15 cellular contexts compared by ENCODE assay signal in genomic region chr2:164782323-164782722, GRCh38. TPM values are rescaled to one million over a fixed set of nuclear protein-coding genes. Genes with fewer than 3 reads are reported as not detected.
DNase-seq lines count a peak whose midpoint lies in the region; ATAC-seq and TF ChIP-seq lines count a peak whose summit lies in the region.
"Had no signal": no experiment of that assay in that cellular context is flagged by ENCODE, and none has a peak within 500 bp of the region (broad histone marks: within the 10 kb centered on the region; RNA-seq: fewer than 3 reads in every experiment).

No MANE protein-coding gene starts in this region.

- no peak overlapping the region for H3K4me3 ChIP-seq in GM23248
- no peak overlapping the region for H3K4me3 ChIP-seq in coronary artery
- no peak overlapping the region for H3K4me3 ChIP-seq in heart right ventricle
- H3K4me3 ChIP-seq: K562, Peyer's patch, thyroid gland had no signal

- no peaks in the 10 kb centered on the region for H3K79me2 ChIP-seq in GM23248 (ENCODE audit: insufficient read depth)

- ATAC-seq in heart right ventricle = peak in 6 of 8 donors; percentile 48 to 90 (median 70)
- peak; percentile 88 for ATAC-seq in sciatic nerve
- ATAC-seq in HG02623 (IDR thresholded peaks at IDR 0.05; ENCODE audit: unreplicated experiment) = no peak
- no peak for ATAC-seq in HG03457 (IDR thresholded peaks at IDR 0.05; ENCODE audit: unreplicated experiment)
- ATAC-seq in SK-N-SH treated with all-trans-retinoic acid at 6 μM for 48 hours = no peak
- ATAC-seq: K562 had no signal

- H2AFZ ChIP-seq in GM23248 = no peak overlapping the region

- DNase-seq in GM23248 (peak; percentile 80), coronary artery (ENCODE audit: low spot score) (no peak), heart right ventricle (no peak), sciatic nerve (ENCODE audit: low spot score) (no peak)
- no peak for DNase-seq in activated naive CD4-positive, alpha-beta T cell (lab: John Stamatoyannopoulos, UW)
- DNase-seq: activated T-cell treated with anti-CD3 and anti-CD28 coated beads, Interleukin-2, amount 50 U/mL, for 48 hours; AML-193; effector CD4-positive, alpha-beta T cell; NCI-H1694; Peyer's patch; thyroid gland had no signal

- H3K4me1 ChIP-seq in GM23248 (ENCODE audit: insufficient read depth) (peaks cover 29% of the 10 kb centered on the region), heart right ventricle (peaks cover 18 to 99% (median 67%) of the 10 kb centered on the region in 9 donors)
- H3K4me1 ChIP-seq: Peyer's patch had no signal

- no peak overlapping the region for H3K9ac ChIP-seq in GM23248

- 9 to 10% methylated on average over 2 of the region's 2 CpGs for WGBS in GM23248 (ENCODE audit: low coverage in 1 of 2, low lambda C conversion rate in 2 of 2, missing lambda C conversion rate in 2 of 2), 2 experiments
- 62 to 69% methylated on average over 2 of the region's 2 CpGs for WGBS in heart right ventricle, 2 donors

- no peaks in the 10 kb centered on the region for H3K27me3 ChIP-seq in GM23248 (replicated peaks; ENCODE audit: insufficient read depth)
- H3K27me3 ChIP-seq in heart right ventricle = no peaks in the 10 kb centered on the region
- H3K27me3 ChIP-seq: Peyer's patch, thyroid gland had no signal

- TF ChIP-seq CTCF in coronary artery (IDR thresholded peaks at IDR 0.05) = no peak
- TF ChIP-seq CTCF in heart right ventricle (IDR thresholded peaks at IDR 0.05) = no peak

- in situ Hi-C loops in GM23248 (cut with MboI) = no loop called here

- H3K36me3 ChIP-seq in GM23248 (ENCODE audit: low read depth) = no peaks in the 10 kb centered on the region
- no peaks in the 10 kb centered on the region for H3K36me3 ChIP-seq in heart right ventricle
- H3K36me3 ChIP-seq: Peyer's patch, thyroid gland had no signal

- H3K9me3 ChIP-seq in GM23248 (ENCODE audit: low read depth) = no peaks in the 10 kb centered on the region
- H3K9me3 ChIP-seq in heart right ventricle = no peaks in the 10 kb centered on the region
- H3K9me3 ChIP-seq: Peyer's patch, thyroid gland had no signal

- intact Hi-C loops in heart right ventricle (cut with DNase I) = loop anchor here in 3 of 10 donors (5.0 kb wide), 2 partner anchors 55 to 60 kb away; partner anchors contain the start of gene COBLL1 (in 1 of the 3)
- intact Hi-C loops in sciatic nerve (cut with DNase I) = no loop called here

- H3K27ac ChIP-seq in GM23248 = peak overlapping the region; percentile 78
- H3K27ac ChIP-seq in coronary artery = peak overlapping the region; percentile 19 to 81
- peak overlapping the region in 9 of 10 donors; percentile 6 to 85 (median 63) for H3K27ac ChIP-seq in heart right ventricle
- H3K27ac ChIP-seq: Peyer's patch, thyroid gland had no signal

- H3K9me2 ChIP-seq in GM23248 (ENCODE audit: insufficient read depth) = no peaks in the 10 kb centered on the region

- peaks cover 12% of the 10 kb centered on the region for H3F3A ChIP-seq in GM23248 (ENCODE audit: insufficient read depth)

- no peaks in the 10 kb centered on the region for H4K20me1 ChIP-seq in GM23248 (ENCODE audit: insufficient read depth)

- H3K4me2 ChIP-seq in GM23248 (ENCODE audit: unreplicated experiment) = no peak overlapping the region

TF ChIP-seq in SK-N-SH treated with all-trans-retinoic acid at 6 μM for 48 hours, 23 proteins besides CTCF, POLR2A, EP300 and RAD21:
- no peak for TF ChIP-seq PATZ1 (CRISPR knock-in tag; IDR thresholded peaks at IDR 0.05; ENCODE audit: borderline replicate concordance)
- TF ChIP-seq TSHZ2 (CRISPR knock-in tag; IDR thresholded peaks at IDR 0.05) = no peak

RNA-seq across cellular contexts. Expression of gene COBLL1, which starts 59.3 kb away (rescaled TPM):
- total RNA-seq in GM23248 (2014; rRNA removed; shearing (Covaris generic)) = 1.3 and 1.8 TPM in 2 replicates
- 2.2 and 2.5 TPM in 2 replicates for polyA plus RNA-seq in GM23248 (2016; fragmentation: Nextera tagmentation; extraction: Ambion mirVana)
- 10 to 100 TPM; 12.1 to 20.5 (median 15.1) TPM for total RNA-seq in heart right ventricle
- 1 to 10 TPM; 5.0 to 6.0 TPM for polyA plus RNA-seq in heart right ventricle
- 119 TPM for total RNA-seq in sciatic nerve

Comparison
In these comparisons a context has a peak if more than half of its experiments do, and no peak if none do; other contexts are left out.
1. ATAC-seq: peak in heart right ventricle (6 of 8) and sciatic nerve (single experiment); none in HG02623 (single experiment), HG03457 (single experiment) and SK-N-SH treated with all-trans-retinoic acid at 6 μM for 48 hours (single experiment).
2. Peak in every context shown above with its lines, with median percentiles within 50 percentile points of each other: H3K27ac ChIP-seq.